In the genomic region with DNA sequence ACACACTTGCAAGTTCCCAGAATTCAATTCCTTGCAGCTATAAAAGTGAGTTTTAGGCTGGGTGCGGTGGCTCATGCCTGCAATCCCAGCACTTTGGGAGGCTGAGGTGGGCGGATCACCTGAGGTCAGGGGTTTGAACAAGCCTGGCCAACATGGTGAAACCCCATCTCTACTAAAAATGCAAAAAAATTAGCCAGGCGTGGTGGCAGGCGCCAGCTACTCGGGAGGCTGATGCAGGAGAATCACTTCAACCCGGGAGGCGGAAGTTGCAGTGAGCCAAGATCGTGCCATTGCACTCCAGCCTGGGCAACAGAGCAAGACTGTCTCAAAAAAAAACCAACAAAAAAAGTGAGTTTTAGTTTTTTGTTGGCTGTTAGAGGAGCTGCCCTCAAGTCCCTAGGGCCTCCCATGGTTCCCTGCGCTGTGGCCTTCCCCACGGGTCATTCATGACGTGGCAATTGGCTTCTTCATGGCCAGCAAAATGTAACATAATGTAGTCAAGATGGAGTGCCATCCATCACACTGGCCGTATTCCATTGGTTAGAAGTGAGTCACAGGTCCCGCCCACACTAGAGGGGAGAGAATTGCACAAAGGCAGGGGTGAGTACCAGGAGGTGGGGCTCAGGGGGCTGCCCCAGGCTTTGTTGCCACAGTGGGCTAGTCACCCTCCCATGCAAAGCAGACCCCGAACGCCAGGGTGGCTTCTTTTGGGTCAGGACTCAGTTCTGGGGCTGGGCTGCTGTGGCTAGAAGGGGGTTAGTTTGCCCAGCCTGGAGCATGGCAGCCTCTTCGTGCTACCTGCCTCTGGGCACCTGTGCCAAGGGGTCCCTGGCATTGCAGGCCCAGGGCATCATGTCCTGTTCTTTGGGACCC, we compare ENCODE assay signal across 1 cellular context.
TF ChIP-seq lines count a peak whose summit lies in the region.

No MANE protein-coding gene starts in this region.

TF ChIP-seq in GM12878, 131 proteins besides CTCF, POLR2A, EP300 and RAD21 (continued from another document):
- TF ChIP-seq, protein P1, sequence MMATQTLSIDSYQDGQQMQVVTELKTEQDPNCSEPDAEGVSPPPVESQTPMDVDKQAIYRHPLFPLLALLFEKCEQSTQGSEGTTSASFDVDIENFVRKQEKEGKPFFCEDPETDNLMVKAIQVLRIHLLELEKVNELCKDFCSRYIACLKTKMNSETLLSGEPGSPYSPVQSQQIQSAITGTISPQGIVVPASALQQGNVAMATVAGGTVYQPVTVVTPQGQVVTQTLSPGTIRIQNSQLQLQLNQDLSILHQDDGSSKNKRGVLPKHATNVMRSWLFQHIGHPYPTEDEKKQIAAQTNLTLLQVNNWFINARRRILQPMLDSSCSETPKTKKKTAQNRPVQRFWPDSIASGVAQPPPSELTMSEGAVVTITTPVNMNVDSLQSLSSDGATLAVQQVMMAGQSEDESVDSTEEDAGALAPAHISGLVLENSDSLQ (IDR thresholded peaks at IDR 0.05), result peak; percentile 82
- peak; percentile 9; the same call in 1 of the 2 replicates for TF ChIP-seq RUNX3 (IDR thresholded peaks at IDR 0.05; ENCODE audit: low read length)
- TF ChIP-seq FOXM1 (IDR thresholded peaks at IDR 0.05; ENCODE audit: low read depth, low read length), result no peak
- TF ChIP-seq, protein P2, sequence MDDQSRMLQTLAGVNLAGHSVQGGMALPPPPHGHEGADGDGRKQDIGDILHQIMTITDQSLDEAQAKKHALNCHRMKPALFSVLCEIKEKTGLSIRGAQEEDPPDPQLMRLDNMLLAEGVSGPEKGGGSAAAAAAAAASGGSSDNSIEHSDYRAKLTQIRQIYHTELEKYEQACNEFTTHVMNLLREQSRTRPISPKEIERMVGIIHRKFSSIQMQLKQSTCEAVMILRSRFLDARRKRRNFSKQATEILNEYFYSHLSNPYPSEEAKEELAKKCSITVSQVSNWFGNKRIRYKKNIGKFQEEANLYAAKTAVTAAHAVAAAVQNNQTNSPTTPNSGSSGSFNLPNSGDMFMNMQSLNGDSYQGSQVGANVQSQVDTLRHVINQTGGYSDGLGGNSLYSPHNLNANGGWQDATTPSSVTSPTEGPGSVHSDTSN (IDR thresholded peaks at IDR 0.05; ENCODE audit: insufficient replicate concordance, low read depth, low read length), result peak; percentile 77
- peak in 1 of 2 experiments; percentile 55; a peak in 1 of 4 replicates for TF ChIP-seq BHLHE40 (IDR thresholded peaks at IDR 0.05; ENCODE audit: borderline replicate concordance in 1 of 2, low read depth in 2 of 2, low read length in 1 of 2)
- peak; percentile 77 for TF ChIP-seq CREB1 (IDR thresholded peaks at IDR 0.05; ENCODE audit: low read depth)
- peak; percentile 65 for TF ChIP-seq MEF2B (IDR thresholded peaks at IDR 0.05; ENCODE audit: partially characterized antibody, poor library complexity, severe bottlenecking)
- peak; percentile 49; the same call in 1 of the 2 replicates for TF ChIP-seq CREM (IDR thresholded peaks at IDR 0.05; ENCODE audit: low read depth)
- TF ChIP-seq POU2F2 (IDR thresholded peaks at IDR 0.05; ENCODE audit: borderline replicate concordance, low read depth, low read length), result 0 out of 3 replicates have a peak, but pooled peaks have one; percentile 8
- TF ChIP-seq, protein P3, sequence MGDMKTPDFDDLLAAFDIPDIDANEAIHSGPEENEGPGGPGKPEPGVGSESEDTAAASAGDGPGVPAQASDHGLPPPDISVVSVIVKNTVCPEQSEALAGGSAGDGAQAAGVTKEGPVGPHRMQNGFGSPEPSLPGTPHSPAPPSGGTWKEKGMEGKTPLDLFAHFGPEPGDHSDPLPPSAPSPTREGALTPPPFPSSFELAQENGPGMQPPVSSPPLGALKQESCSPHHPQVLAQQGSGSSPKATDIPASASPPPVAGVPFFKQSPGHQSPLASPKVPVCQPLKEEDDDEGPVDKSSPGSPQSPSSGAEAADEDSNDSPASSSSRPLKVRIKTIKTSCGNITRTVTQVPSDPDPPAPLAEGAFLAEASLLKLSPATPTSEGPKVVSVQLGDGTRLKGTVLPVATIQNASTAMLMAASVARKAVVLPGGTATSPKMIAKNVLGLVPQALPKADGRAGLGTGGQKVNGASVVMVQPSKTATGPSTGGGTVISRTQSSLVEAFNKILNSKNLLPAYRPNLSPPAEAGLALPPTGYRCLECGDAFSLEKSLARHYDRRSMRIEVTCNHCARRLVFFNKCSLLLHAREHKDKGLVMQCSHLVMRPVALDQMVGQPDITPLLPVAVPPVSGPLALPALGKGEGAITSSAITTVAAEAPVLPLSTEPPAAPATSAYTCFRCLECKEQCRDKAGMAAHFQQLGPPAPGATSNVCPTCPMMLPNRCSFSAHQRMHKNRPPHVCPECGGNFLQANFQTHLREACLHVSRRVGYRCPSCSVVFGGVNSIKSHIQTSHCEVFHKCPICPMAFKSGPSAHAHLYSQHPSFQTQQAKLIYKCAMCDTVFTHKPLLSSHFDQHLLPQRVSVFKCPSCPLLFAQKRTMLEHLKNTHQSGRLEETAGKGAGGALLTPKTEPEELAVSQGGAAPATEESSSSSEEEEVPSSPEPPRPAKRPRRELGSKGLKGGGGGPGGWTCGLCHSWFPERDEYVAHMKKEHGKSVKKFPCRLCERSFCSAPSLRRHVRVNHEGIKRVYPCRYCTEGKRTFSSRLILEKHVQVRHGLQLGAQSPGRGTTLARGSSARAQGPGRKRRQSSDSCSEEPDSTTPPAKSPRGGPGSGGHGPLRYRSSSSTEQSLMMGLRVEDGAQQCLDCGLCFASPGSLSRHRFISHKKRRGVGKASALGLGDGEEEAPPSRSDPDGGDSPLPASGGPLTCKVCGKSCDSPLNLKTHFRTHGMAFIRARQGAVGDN (IDR thresholded peaks at IDR 0.05), result peak; percentile 83
- TF ChIP-seq ZZZ3 (IDR thresholded peaks at IDR 0.05; ENCODE audit: control insufficient read depth, insufficient read length, low read depth), result no peak
